ENCODE assay signal across 17 cellular contexts in the genomic region with DNA sequence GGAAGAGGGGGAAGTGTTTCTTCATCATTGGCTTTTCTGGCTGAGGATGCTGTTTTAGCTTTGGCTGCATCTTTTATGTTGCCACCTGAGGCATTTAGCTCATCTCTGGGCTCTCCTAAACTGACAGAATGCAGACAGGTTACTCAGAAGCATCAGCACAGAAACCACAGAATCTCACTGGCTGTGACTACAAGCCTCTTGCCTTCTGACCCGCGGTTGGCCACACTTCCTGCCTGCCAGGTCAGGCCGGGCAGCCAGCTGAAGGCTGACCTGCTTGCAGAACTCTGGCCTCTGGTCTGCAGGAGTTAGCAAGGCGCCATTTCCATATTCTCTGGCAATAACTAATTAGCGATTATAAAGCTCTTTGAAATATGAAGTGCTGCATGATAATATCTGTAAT.
DNase-seq lines count a peak whose midpoint lies in the region; ATAC-seq and TF ChIP-seq lines count a peak whose summit lies in the region.
"Had no signal": no experiment of that assay in that cellular context is flagged by ENCODE, and none has a peak within 500 bp of the region (broad histone marks: within the 10 kb centered on the region; RNA-seq: fewer than 3 reads in every experiment).

No MANE protein-coding gene starts in this region.

- intact Hi-C loops in CD8-positive, alpha-beta T cell (cut with DNase I, micrococcal nuclease), result loop anchor here in 1 of 2 experiments (10.0 kb wide), 1 partner anchor 277 kb away; no protein-coding TSS in a partner anchor

- TF ChIP-seq POLR2A in gastroesophageal sphincter (IDR thresholded peaks at IDR 0.05), result no peak

- ATAC-seq in GM18858 (IDR thresholded peaks at IDR 0.05; ENCODE audit: unreplicated experiment), result peak; percentile 76
- peak; percentile 78 for ATAC-seq in GM21825 (IDR thresholded peaks at IDR 0.05; ENCODE audit: unreplicated experiment)
- ATAC-seq in gastroesophageal sphincter, result no peak
- no peak for ATAC-seq in CD8-positive, alpha-beta T cell
- ATAC-seq: HepG2, left colon had no signal

- H3K27ac Mint-ChIP-seq in CD8-positive, alpha-beta T cell, result no peak overlapping the region

- no peaks in the 10 kb centered on the region for H3K36me3 ChIP-seq in gastroesophageal sphincter
- no peaks in the 10 kb centered on the region for H3K36me3 ChIP-seq in CD8-positive, alpha-beta T cell (ENCODE audit: insufficient read depth, low read length)

- no peaks in the 10 kb centered on the region for H3K9me3 Mint-ChIP-seq in CD8-positive, alpha-beta T cell
- H3K9me3 Mint-ChIP-seq: activated naive CD4-positive, alpha-beta T cell treated with anti-CD3 and anti-CD28 coated beads, Interleukin-2, amount 50 U/mL, for 72 hours had no signal

- no peak for TF ChIP-seq EP300 in gastroesophageal sphincter (IDR thresholded peaks at IDR 0.05)

- no peak for TF ChIP-seq CTCF in gastroesophageal sphincter (IDR thresholded peaks at IDR 0.05)
- no peak for TF ChIP-seq CTCF in CD8-positive, alpha-beta T cell (IDR thresholded peaks at IDR 0.05)

- CTCF ChIA-PET in CD8-positive, alpha-beta T cell (lab: Charles Lee), result no interaction called here

- POLR2A ChIA-PET in CD8-positive, alpha-beta T cell (lab: Charles Lee), result no interaction called here

- peaks cover 9% of the 10 kb centered on the region for H3K4me1 Mint-ChIP-seq in CD8-positive, alpha-beta T cell (ENCODE audit: low read depth)

- H3K4me1 ChIP-seq in gastroesophageal sphincter, result no peaks in the 10 kb centered on the region
- no peaks in the 10 kb centered on the region for H3K4me1 ChIP-seq in CD8-positive, alpha-beta T cell (ENCODE audit: insufficient read depth, low read length)

- no peak overlapping the region for H3K27ac ChIP-seq in gastroesophageal sphincter
- no peak overlapping the region for H3K27ac ChIP-seq in CD8-positive, alpha-beta T cell (ENCODE audit: low read depth, low read length)

- no peaks in the 10 kb centered on the region for H3K36me3 Mint-ChIP-seq in CD8-positive, alpha-beta T cell
- H3K36me3 Mint-ChIP-seq: activated naive CD4-positive, alpha-beta T cell treated with anti-CD3 and anti-CD28 coated beads, Interleukin-2, amount 50 U/mL, for 72 hours had no signal

- WGBS in gastroesophageal sphincter (ENCODE audit: low coverage in 1 of 2), 2 donors, result 33 to 80% methylated on average over 1 of the region's 5 CpGs

- no peaks in the 10 kb centered on the region for H3K27me3 ChIP-seq in gastroesophageal sphincter
- no peaks in the 10 kb centered on the region for H3K27me3 ChIP-seq in CD8-positive, alpha-beta T cell (ENCODE audit: insufficient read depth, low read length)

- H3K4me3 ChIP-seq in gastroesophageal sphincter, result no peak overlapping the region
- H3K4me3 ChIP-seq in CD8-positive, alpha-beta T cell (ENCODE audit: low read depth, low read length), result no peak overlapping the region

- DNase-seq in A172 (ENCODE audit: low spot score) (peak; percentile 4), M059J (ENCODE audit: low read depth) (peak; percentile 52), NCI-H1436 (lab: John Stamatoyannopoulos, UW) (no peak), NCI-H82 (lab: John Stamatoyannopoulos, UW) (no peak)
- no peak for DNase-seq in CD8-positive, alpha-beta T cell
- DNase-seq: caudate nucleus; DMS79 treated with DMSO at 0.1 percent for 48 hours; left colon; NCI-H1092 treated with DMSO at 0.1 percent for 48 hours; NCI-H510A; stimulated activated CD4-positive, alpha-beta T cell treated with anti-CD3 and anti-CD28 coated beads, Interleukin-2, amount 100 ng/mL, for 48 hours; T-helper 9 cell had no signal

- no peak overlapping the region for H3K4me3 Mint-ChIP-seq in CD8-positive, alpha-beta T cell

- H3K27me3 Mint-ChIP-seq in CD8-positive, alpha-beta T cell (ENCODE audit: low read depth), result peaks cover 3% of the 10 kb centered on the region

- H3K9me3 ChIP-seq in gastroesophageal sphincter, result no peaks in the 10 kb centered on the region
- no peaks in the 10 kb centered on the region for H3K9me3 ChIP-seq in CD8-positive, alpha-beta T cell (ENCODE audit: low read length)

Comparison
In these comparisons a context has a peak if more than half of its experiments do, and no peak if none do; other contexts are left out.
1. DNase-seq: peak in A172 (single experiment) and M059J (single experiment); none in NCI-H1436 (single experiment), CD8-positive, alpha-beta T cell (0 of 7) and NCI-H82 (single experiment).
2. ATAC-seq: peak in GM18858 (single experiment) and GM21825 (single experiment); none in gastroesophageal sphincter (single experiment) and CD8-positive, alpha-beta T cell (single experiment).